ENCODE assay signal across 8 cellular contexts in the genomic region with DNA sequence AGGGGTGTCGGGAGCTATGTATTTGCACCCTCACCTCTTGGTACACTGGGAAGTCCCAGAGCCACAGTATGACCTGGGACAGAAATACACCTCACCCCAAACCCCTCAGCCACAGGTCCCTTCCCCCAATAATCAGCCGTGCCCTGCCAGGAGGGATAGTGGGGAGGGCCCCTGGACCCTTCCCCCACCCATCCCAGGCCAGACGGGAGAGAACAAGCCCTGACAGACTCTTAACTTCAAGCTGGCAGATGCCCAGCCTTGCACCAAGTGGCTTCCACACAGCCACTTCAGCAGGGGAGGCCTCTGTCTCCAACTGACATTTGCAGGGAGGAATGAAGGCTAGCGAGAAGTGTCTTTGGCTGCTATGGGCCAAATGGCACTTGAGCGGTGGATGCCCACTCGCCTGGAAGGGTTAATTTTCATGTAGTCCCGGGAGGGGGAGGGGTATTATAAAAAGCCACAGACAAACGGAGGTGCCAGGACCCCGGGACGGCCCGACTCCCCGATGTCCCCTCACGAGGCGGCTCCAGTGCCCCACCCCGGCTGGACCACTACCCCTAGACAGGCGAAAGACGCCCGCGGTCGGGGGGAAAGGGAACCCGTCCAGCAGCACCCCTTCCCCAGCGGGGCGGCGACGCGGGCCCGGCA. TPM values are rescaled to one million over a fixed set of nuclear protein-coding genes. Genes with fewer than 3 reads are reported as not detected.
DNase-seq lines count a peak whose midpoint lies in the region; ATAC-seq, FAIRE-seq and TF ChIP-seq lines count a peak whose summit lies in the region.

No MANE protein-coding gene starts in this region.

- BruUV-seq in OCI-LY7 (replicated peaks; lab: Mats Ljungman, UMichigan) = no TSS peak

- no peak overlapping the region for H3K4ac ChIP-seq in H1 (replicated peaks; ENCODE audit: insufficient read length, low read depth, low read length)

- intact Hi-C loops in mucosa of descending colon (cut with DNase I, micrococcal nuclease) = no loop called here
- intact Hi-C loops in OCI-LY7 (cut with micrococcal nuclease; ENCODE audit: unreplicated experiment) = no loop called here

- no peak overlapping the region for H4K5ac ChIP-seq in H1 (ENCODE audit: insufficient read length, low read depth, low read length)

- H3K14ac ChIP-seq in H1 (ENCODE audit: insufficient read length) = no peak overlapping the region

- H4K91ac ChIP-seq in H1 (replicated peaks; ENCODE audit: insufficient read length, low read length) = no peak overlapping the region

- H3K27ac ChIP-seq in CD8-positive, alpha-beta memory T cell (ENCODE audit: low read depth, low read length) = no peak overlapping the region
- H3K27ac ChIP-seq in H1 (ENCODE audit: low read depth, low read length) (no peak overlapping the region), OCI-LY7 (ENCODE audit: low read depth, low read length, poor library complexity, severe bottlenecking) (no peak overlapping the region)

- DNase-seq in CD8-positive, alpha-beta memory T cell = no peak
- peak; percentile 77 for DNase-seq in NCI-H2171 treated with DMSO at 0.1 percent for 48 hours (lab: John Stamatoyannopoulos, UW)
- no peak for DNase-seq in H1 (ENCODE audit: low read depth in 1 of 2, low spot score in 2 of 2)
- DNase-seq in mucosa of descending colon = peak in 2 of 3 donors; percentile 42 to 58
- DNase-seq in OCI-LY7 (ENCODE audit: low spot score) = no peak

- peaks cover 29 to 42% of the 10 kb centered on the region in 2 donors for H3K27me3 Mint-ChIP-seq in CD8-positive, alpha-beta memory T cell

- no peak overlapping the region; the same call in 1 of the 2 replicates for H2BK12ac ChIP-seq in H1 (ENCODE audit: low read depth, low read length)

- no peak for FAIRE-seq in H1 (lab: Jason Lieb, UNC)

- H3K4me2 ChIP-seq in H1 (ENCODE audit: insufficient read depth in 1 of 2, low read depth in 2 of 2, low read length in 2 of 2) = peak overlapping the region; percentile 78 to 98
- H3K4me2 ChIP-seq in OCI-LY7 (ENCODE audit: low read length) = no peak overlapping the region

- no peak overlapping the region for H2AK5ac ChIP-seq in H1 (ENCODE audit: low read depth, low read length)

- POLR2A ChIA-PET in CD8-positive, alpha-beta memory T cell (lab: Charles Lee) = no interaction called here
- POLR2A ChIA-PET in H1 (lab: Charles Lee; ENCODE audit: partially characterized antibody) (interaction anchor here (0.6 to 7.4 kb wide), 9 partner anchors 14 to 111 kb away, joined by 3 to 53 read pairs (median 3); no protein-coding TSS in a partner anchor), OCI-LY7 (lab: Charles Lee) (no interaction called here)

- peaks cover 0 to 3% (median 0%) of the 10 kb centered on the region in 3 donors for H3K36me3 Mint-ChIP-seq in CD8-positive, alpha-beta memory T cell

- peaks cover 9% of the 10 kb centered on the region; the same call in 1 of the 2 replicates for H3K23me2 ChIP-seq in H1 (ENCODE audit: low read depth, low read length)

- H3K36me3 ChIP-seq in CD8-positive, alpha-beta memory T cell (ENCODE audit: insufficient read depth, low read length) = no peaks in the 10 kb centered on the region
- no peaks in the 10 kb centered on the region for H3K36me3 ChIP-seq in H1 (ENCODE audit: control insufficient read depth in 2 of 4, insufficient read depth in 4 of 4, low read length in 3 of 4)
- no peaks in the 10 kb centered on the region for H3K36me3 ChIP-seq in mucosa of descending colon (ENCODE audit: low read depth)
- H3K36me3 ChIP-seq in OCI-LY7 (ENCODE audit: insufficient read depth, low read length) = no peaks in the 10 kb centered on the region

- H3K27me3 ChIP-seq in CD8-positive, alpha-beta memory T cell (ENCODE audit: insufficient read depth, low read length, poor library complexity, severe bottlenecking) = peaks cover 22% of the 10 kb centered on the region
- H3K27me3 ChIP-seq in H1 (replicated peaks in 1 of 4; ENCODE audit: control insufficient read depth in 3 of 4, extremely low read depth in 1 of 4, insufficient read depth in 3 of 4, low read length in 3 of 4) = peaks cover 5 to 35% (median 28%) of the 10 kb centered on the region in 4 experiments

- no peak overlapping the region for H3K23ac ChIP-seq in H1 (ENCODE audit: insufficient read length)

- no peaks in the 10 kb centered on the region for H3K9me3 ChIP-seq in CD8-positive, alpha-beta memory T cell (ENCODE audit: low read length)
- H3K9me3 ChIP-seq in H1 (ENCODE audit: insufficient read depth in 2 of 2, low read depth in 1 of 2, low read length in 1 of 2) = no peaks in the 10 kb centered on the region
- no peaks in the 10 kb centered on the region for H3K9me3 ChIP-seq in mucosa of descending colon
- no peaks in the 10 kb centered on the region for H3K9me3 ChIP-seq in OCI-LY7 (ENCODE audit: low read length)

- H3K4me3 Mint-ChIP-seq in CD8-positive, alpha-beta memory T cell = peak overlapping the region in 6 of 7 donors; percentile 45 to 72 (median 67)

- no peak for TF ChIP-seq RAD21 in H1 (IDR thresholded peaks at IDR 0.05 in 1 of 2, conservative IDR thresholded peaks at IDR 0.05 in 1 of 2; ENCODE audit: low read depth in 2 of 2, low read length in 2 of 2)

- peaks cover 8% of the 10 kb centered on the region for H3K4me1 ChIP-seq in CD8-positive, alpha-beta memory T cell (ENCODE audit: insufficient read depth, low read length)
- H3K4me1 ChIP-seq in H1 (replicated peaks in 1 of 4; ENCODE audit: control insufficient read depth in 3 of 4, insufficient read depth in 4 of 4, low read length in 3 of 4) = peaks cover 0 to 15% (median 6%) of the 10 kb centered on the region in 4 experiments; a peak in 6 of 7 replicates
- H3K4me1 ChIP-seq in mucosa of descending colon (ENCODE audit: low read depth) = peaks cover 5% of the 10 kb centered on the region
- no peaks in the 10 kb centered on the region for H3K4me1 ChIP-seq in OCI-LY7 (ENCODE audit: insufficient read depth, low read length, poor library complexity, severe bottlenecking)

- no peak overlapping the region for H2BK5ac ChIP-seq in H1 (ENCODE audit: low read depth, low read length)

- H3K18ac ChIP-seq in H1 (ENCODE audit: extremely low read depth, low read length) = no peak overlapping the region

- H2BK20ac ChIP-seq in H1 (ENCODE audit: low read length) = no peak overlapping the region

- 16% methylated on average over 21 of the region's 27 CpGs; no CpG with 5 or more reads in 1 of the 2 experiments for WGBS in H1 (ENCODE audit: extremely low coverage in 1 of 2, insufficient coverage in 1 of 2, insufficient read length in 1 of 2, insufficient replicate concordance in 2 of 2, low coverage in 1 of 2, low lambda C conversion rate in 2 of 2, missing lambda C conversion rate in 1 of 2), 2 experiments

- no peaks in the 10 kb centered on the region for H3K79me1 ChIP-seq in H1 (ENCODE audit: low read depth, low read length)

- H3K79me2 ChIP-seq in H1 (ENCODE audit: control insufficient read depth in 1 of 2, insufficient read depth in 2 of 2, low read length in 2 of 2) = no peaks in the 10 kb centered on the region
- no peaks in the 10 kb centered on the region for H3K79me2 ChIP-seq in OCI-LY7 (ENCODE audit: insufficient read depth, low read depth, low read length)

- peaks cover 7 to 13% (median 11%) of the 10 kb centered on the region in 3 donors for H3K4me1 Mint-ChIP-seq in CD8-positive, alpha-beta memory T cell

- H3K9ac ChIP-seq in H1 (replicated peaks in 1 of 4; ENCODE audit: extremely low read depth in 1 of 4, low read depth in 3 of 4, low read length in 3 of 4) = no peak overlapping the region

- H4K20me1 ChIP-seq in H1 (replicated peaks in 1 of 2; ENCODE audit: control insufficient read depth in 1 of 2, insufficient read depth in 2 of 2, low read length in 2 of 2) (no peaks in the 10 kb centered on the region), OCI-LY7 (ENCODE audit: insufficient read depth, low read length) (no peaks in the 10 kb centered on the region)

- H2BK120ac ChIP-seq in H1 (replicated peaks; ENCODE audit: low read depth, low read length) = no peak overlapping the region

- H3K9me2 ChIP-seq in OCI-LY7 (ENCODE audit: insufficient read depth, low read length) = no peaks in the 10 kb centered on the region

- CTCF ChIA-PET in CD8-positive, alpha-beta memory T cell (lab: Charles Lee) = interaction anchor here (2.9 kb wide), 1 partner anchor 10 kb away, joined by 14 read pairs; no protein-coding TSS in a partner anchor
- CTCF ChIA-PET in H1 (lab: Charles Lee; ENCODE audit: partially characterized antibody) (interaction anchor here (1.0 to 6.6 kb wide), 4 partner anchors 11 to 84 kb away, joined by 3 to 68 read pairs (median 20); no protein-coding TSS in a partner anchor), OCI-LY7 (lab: Charles Lee; ENCODE audit: unreplicated experiment) (no interaction called here)

- H2AFZ ChIP-seq in H1 (ENCODE audit: low read length) = no peak overlapping the region
- no peak overlapping the region for H2AFZ ChIP-seq in OCI-LY7 (ENCODE audit: low read length)

- ATAC-seq in mucosa of descending colon (peak; percentile 20), GM21723 (IDR thresholded peaks at IDR 0.05; ENCODE audit: unreplicated experiment) (no peak), GM18907 (IDR thresholded peaks at IDR 0.05; ENCODE audit: unreplicated experiment) (no peak), GM21360 (IDR thresholded peaks at IDR 0.05; ENCODE audit: unreplicated experiment) (no peak)

- H3K27ac Mint-ChIP-seq in CD8-positive, alpha-beta memory T cell = no peak overlapping the region

- H2BK15ac ChIP-seq in H1 (ENCODE audit: low read length) = no peak overlapping the region

- TF ChIP-seq CTCF in H1 (IDR thresholded peaks at IDR 0.05; ENCODE audit: control extremely low read depth in 1 of 3, insufficient read depth in 1 of 3, low read depth in 1 of 3, low read length in 3 of 3) = no peak
- no peak for TF ChIP-seq CTCF in mucosa of descending colon (IDR thresholded peaks at IDR 0.05)
- no peak for TF ChIP-seq CTCF in OCI-LY7 (conservative IDR thresholded peaks at IDR 0.05; ENCODE audit: low read length)

- TF ChIP-seq EP300 in H1 (IDR thresholded peaks at IDR 0.05; ENCODE audit: borderline replicate concordance in 1 of 2, low read depth in 2 of 2, low read length in 2 of 2) = no peak

- H3K9me3 Mint-ChIP-seq in CD8-positive, alpha-beta memory T cell = no peaks in the 10 kb centered on the region

- no peak for TF ChIP-seq POLR2A in H1 (IDR thresholded peaks at IDR 0.05; ENCODE audit: control extremely low read depth in 1 of 2, low read depth in 2 of 2, low read length in 2 of 2)

- no peak overlapping the region for H3K4me3 ChIP-seq in CD8-positive, alpha-beta memory T cell (ENCODE audit: low read length)
- H3K4me3 ChIP-seq in H1 (ENCODE audit: extremely low read depth in 1 of 4, insufficient read depth in 2 of 4, low read depth in 3 of 4, low read length in 4 of 4) = peak overlapping the region; percentile 17 to 69 (median 27); a peak in 6 of 8 replicates
- H3K4me3 ChIP-seq in mucosa of descending colon = peak overlapping the region; percentile 30
- H3K4me3 ChIP-seq in OCI-LY7 (ENCODE audit: low read depth, low read length, poor library complexity, severe bottlenecking) = no peak overlapping the region

- H3K56ac ChIP-seq in H1 (replicated peaks; ENCODE audit: insufficient read length, low read depth, low read length) = no peak overlapping the region

- H4K8ac ChIP-seq in H1 (ENCODE audit: extremely low read depth, insufficient read depth, low read length) = no peak overlapping the region

RNA-seq across cellular contexts. Expression of a gene that starts 0.5 kb away (rescaled TPM):
- not detected for total RNA-seq in CD8-positive, alpha-beta memory T cell
- polyA plus RNA-seq in CD8-positive, alpha-beta memory T cell = not detected
- total RNA-seq in H1 (2021; fragmentation: NEBNext Ultra II Directional; extraction: Animal tissue kit (Norgen Biotek cat#: 25700)) = 0.17 TPM in 1 of 2 replicates, not detected in the other
- 0.06 TPM in 1 of 2 replicates, not detected in the other for polyA plus RNA-seq in H1 (2011; rRNA removed)
- 0.45 TPM for polyA plus RNA-seq in H1 (2011; cell fraction: cytosol; rRNA removed)
- polyA plus RNA-seq in H1 (2011; cell fraction: nucleus; rRNA removed) = not detected
- polyA plus RNA-seq in H1 (2012, experiment 1 of 2) = not detected in 4 replicates
- not detected for polyA plus RNA-seq in H1 (2012, experiment 2 of 2)
- polyA plus RNA-seq in H1 (2013, experiment 1 of 2) = 0.08 TPM
- 0.06 TPM for polyA plus RNA-seq in H1 (2013, experiment 2 of 2)
- polyA minus RNA-seq in H1 (2011; rRNA and poly(A)+ RNA removed) = 0.12 TPM in 1 of 2 replicates, not detected in the other
- not detected for polyA minus RNA-seq in H1 (2011; cell fraction: cytosol; rRNA and poly(A)+ RNA removed)
- 0.20 TPM for polyA minus RNA-seq in H1 (2011; cell fraction: nucleus; rRNA and poly(A)+ RNA removed)
- total RNA-seq in mucosa of descending colon (10 to 100 TPM; 14.3 to 19.2 (median 14.6) TPM), OCI-LY7 (2022) (not detected in 2 replicates)
- 0.09 TPM in 1 of 2 replicates, not detected in the other for total RNA-seq in OCI-LY7 (2014; rRNA removed; shearing (Covaris generic))

RNA-seq across cellular contexts. Expression of a gene that starts 51.1 kb away (rescaled TPM):
- total RNA-seq in CD8-positive, alpha-beta memory T cell = 100 to 1,000 TPM; 289 to 301 TPM
- 241 TPM for polyA plus RNA-seq in CD8-positive, alpha-beta memory T cell
- 397 and 402 TPM in 2 replicates for total RNA-seq in H1 (2021; fragmentation: NEBNext Ultra II Directional; extraction: Animal tissue kit (Norgen Biotek cat#: 25700))
- 93.1 and 147 TPM in 2 replicates for polyA plus RNA-seq in H1 (2011; rRNA removed)
- 147 TPM for polyA plus RNA-seq in H1 (2011; cell fraction: cytosol; rRNA removed)
- polyA plus RNA-seq in H1 (2011; cell fraction: nucleus; rRNA removed) = 97.4 TPM
- polyA plus RNA-seq in H1 (2012, experiment 1 of 2) = 262 to 316 TPM (median 294 TPM) in 4 replicates
- 36.2 TPM for polyA plus RNA-seq in H1 (2012, experiment 2 of 2)
- polyA plus RNA-seq in H1 (2013, experiment 1 of 2) = 165 TPM
- polyA plus RNA-seq in H1 (2013, experiment 2 of 2) = 156 TPM
- 297 and 391 TPM in 2 replicates for polyA minus RNA-seq in H1 (2011; rRNA and poly(A)+ RNA removed)
- 150 TPM for polyA minus RNA-seq in H1 (2011; cell fraction: cytosol; rRNA and poly(A)+ RNA removed)
- 219 TPM for polyA minus RNA-seq in H1 (2011; cell fraction: nucleus; rRNA and poly(A)+ RNA removed)
- total RNA-seq in mucosa of descending colon (100 to 1,000 TPM; 120 to 156 (median 136) TPM), OCI-LY7 (2022) (597 and 621 TPM in 2 replicates)
- total RNA-seq in OCI-LY7 (2014; rRNA removed; shearing (Covaris generic)) = 353 and 393 TPM in 2 replicates

RNA-seq across cellular contexts. Expression of a gene that starts 51.7 kb away (rescaled TPM):
- 10 to 100 TPM; 79.4 to 79.9 TPM for total RNA-seq in CD8-positive, alpha-beta memory T cell
- 76.7 TPM for polyA plus RNA-seq in CD8-positive, alpha-beta memory T cell
- 54.1 and 68.0 TPM in 2 replicates for total RNA-seq in H1 (2021; fragmentation: NEBNext Ultra II Directional; extraction: Animal tissue kit (Norgen Biotek cat#: 25700))
- polyA plus RNA-seq in H1 (2011; rRNA removed) = 33.5 and 74.2 TPM in 2 replicates
- polyA plus RNA-seq in H1 (2011; cell fraction: cytosol; rRNA removed) = 86.7 TPM
- polyA plus RNA-seq in H1 (2011; cell fraction: nucleus; rRNA removed) = 14.5 TPM
- 74.2 to 105 TPM (median 79.3 TPM) in 4 replicates for polyA plus RNA-seq in H1 (2012, experiment 1 of 2)
- 71.6 TPM for polyA plus RNA-seq in H1 (2012, experiment 2 of 2)
- polyA plus RNA-seq in H1 (2013, experiment 1 of 2) = 80.0 TPM
- 82.3 TPM for polyA plus RNA-seq in H1 (2013, experiment 2 of 2)
- polyA minus RNA-seq in H1 (2011; rRNA and poly(A)+ RNA removed) = 18.8 and 20.6 TPM in 2 replicates
- 13.5 TPM for polyA minus RNA-seq in H1 (2011; cell fraction: cytosol; rRNA and poly(A)+ RNA removed)
- polyA minus RNA-seq in H1 (2011; cell fraction: nucleus; rRNA and poly(A)+ RNA removed) = 20.0 TPM
- total RNA-seq in mucosa of descending colon = 10 to 100 TPM; 40.4 to 45.4 (median 40.9) TPM
- total RNA-seq in OCI-LY7 (2014; rRNA removed; shearing (Covaris generic)) = 57.5 and 61.1 TPM in 2 replicates
- total RNA-seq in OCI-LY7 (2022) = 110 and 119 TPM in 2 replicates

Comparison
In these comparisons a context has a peak if more than half of its experiments do, and no peak if none do; other contexts are left out.
1. DNase-seq: peak in NCI-H2171 treated with DMSO at 0.1 percent for 48 hours (single experiment) and mucosa of descending colon (2 of 3); none in CD8-positive, alpha-beta memory T cell (0 of 5), H1 (0 of 2) and OCI-LY7 (single experiment).
2. H3K4me3 ChIP-seq: peak in H1 (4 of 4) and mucosa of descending colon (single experiment); none in CD8-positive, alpha-beta memory T cell (single experiment) and OCI-LY7 (single experiment).
3. RNA of a gene that starts 0.5 kb away (total RNA-seq): 14.3 to 19.2 TPM in mucosa of descending colon; 0.17 TPM in H1, 0.09 TPM in OCI-LY7 and not detected in CD8-positive, alpha-beta memory T cell; every median in the first group is over 10 times any median in the second.